In the genomic region with DNA sequence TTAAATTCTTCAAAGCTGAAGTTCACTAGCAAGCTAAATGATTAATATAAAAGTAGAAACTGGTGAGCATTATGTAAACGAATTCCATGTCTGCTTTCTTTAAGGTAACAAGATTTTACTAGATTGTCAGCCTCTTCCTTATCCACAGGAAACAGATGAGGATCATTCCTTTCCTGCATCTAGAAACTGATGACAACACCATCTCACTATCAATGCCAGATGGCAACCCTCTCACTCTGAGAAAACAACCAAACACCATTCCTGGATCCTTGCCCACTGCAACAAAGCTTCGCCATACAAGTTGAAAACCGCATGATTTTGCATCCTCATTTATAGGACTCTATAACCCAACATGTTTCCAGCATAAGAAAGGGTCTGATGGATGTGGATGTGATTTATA, we compare ENCODE assay signal across 9 cellular contexts.
A peak's percentile ranks its signal among the peaks of the same experiment; 100 is the strongest.
DNase-seq lines count a peak whose midpoint lies in the region; ATAC-seq and TF ChIP-seq lines count a peak whose summit lies in the region.
"Had no signal": no experiment of that assay in that cellular context is flagged by ENCODE, and none has a peak within 500 bp of the region (broad histone marks: within the 10 kb centered on the region; RNA-seq: fewer than 3 reads in every experiment).

No MANE protein-coding gene starts in this region.

- H3K27ac Mint-ChIP-seq in mesothelial cell of epicardium = no peak overlapping the region
- H3K27ac Mint-ChIP-seq: T-cell had no signal

- H3K9ac ChIP-seq in Loucy (ENCODE audit: low read depth, low read length, poor library complexity, severe bottlenecking) = peak overlapping the region; percentile 68

- no peaks in the 10 kb centered on the region for H3K9me3 Mint-ChIP-seq in mesothelial cell of epicardium
- H3K9me3 Mint-ChIP-seq: T-cell had no signal

- ATAC-seq in GM21529 (IDR thresholded peaks at IDR 0.05; ENCODE audit: unreplicated experiment) = no peak
- ATAC-seq in HG03432 (IDR thresholded peaks at IDR 0.05; ENCODE audit: unreplicated experiment) = no peak
- ATAC-seq: T-cell had no signal

- H2AFZ ChIP-seq in Loucy (ENCODE audit: low read length) = no peak overlapping the region

- no peaks in the 10 kb centered on the region for H3K9me3 ChIP-seq in Loucy (ENCODE audit: insufficient read depth, low read depth, low read length)

- no peak overlapping the region for H3K4me3 Mint-ChIP-seq in mesothelial cell of epicardium
- H3K4me3 Mint-ChIP-seq: T-cell had no signal

- no peaks in the 10 kb centered on the region for H3F3A ChIP-seq in Loucy (ENCODE audit: low read depth)

- H3K4me2 ChIP-seq in Loucy (ENCODE audit: low read depth, low read length, poor library complexity, severe bottlenecking) = peak overlapping the region; percentile 65

- peaks cover 20% of the 10 kb centered on the region for H3K4me1 Mint-ChIP-seq in mesothelial cell of epicardium
- H3K4me1 Mint-ChIP-seq: T-cell had no signal

- peak overlapping the region; percentile 40 for H3K4me3 ChIP-seq in Loucy (ENCODE audit: low read length, poor library complexity, severe bottlenecking)

- TF ChIP-seq CTCF in Loucy (conservative IDR thresholded peaks at IDR 0.05; ENCODE audit: low read length) (no peak), mesothelial cell of epicardium (IDR thresholded peaks at IDR 0.05; ENCODE audit: unreplicated experiment) (no peak)

- DNase-seq in DMS 273 (lab: John Stamatoyannopoulos, UW; ENCODE audit: unreplicated experiment) (peak; percentile 97), amniotic epithelial cell (ENCODE audit: low read depth) (peak; percentile 36), left kidney (ENCODE audit: low read depth, low spot score) (peak; percentile 44), mesothelial cell of epicardium (ENCODE audit: low spot score in 2 of 2, unreplicated experiment in 2 of 2) (no peak)
- no peak for DNase-seq in activated naive CD4-positive, alpha-beta T cell treated with anti-CD3 and anti-CD28 coated beads, Interleukin-2, amount 50 U/mL, for 16 hours
- DNase-seq: T-cell had no signal

- H3K4me1 ChIP-seq in Loucy (ENCODE audit: insufficient read depth, low read length, poor library complexity, severe bottlenecking) = peaks cover 75% of the 10 kb centered on the region

- no peaks in the 10 kb centered on the region for H3K27me3 ChIP-seq in Loucy (ENCODE audit: insufficient read depth, low read length, poor library complexity, severe bottlenecking)

- no peaks in the 10 kb centered on the region for H4K20me1 ChIP-seq in Loucy (ENCODE audit: insufficient read depth, low read length, poor library complexity, severe bottlenecking)

- H3K79me2 ChIP-seq in Loucy (ENCODE audit: insufficient read depth, low read length) = peaks cover 16% of the 10 kb centered on the region; the same call in 1 of the 2 replicates

- peaks cover 34% of the 10 kb centered on the region; the same call in 1 of the 2 replicates for H3K36me3 ChIP-seq in Loucy (ENCODE audit: insufficient read depth, low read length)

- H3K9me2 ChIP-seq in Loucy (replicated peaks; ENCODE audit: low read depth, low read length) = no peaks in the 10 kb centered on the region

- H3K27me3 Mint-ChIP-seq in mesothelial cell of epicardium (ENCODE audit: low read depth) = no peaks in the 10 kb centered on the region

- H3K36me3 Mint-ChIP-seq in mesothelial cell of epicardium = peaks cover 32% of the 10 kb centered on the region
- H3K36me3 Mint-ChIP-seq: T-cell had no signal

Comparison
In these comparisons a context has a peak if more than half of its experiments do, and no peak if none do; other contexts are left out.
1. DNase-seq: peak in DMS 273 (single experiment), amniotic epithelial cell (single experiment) and left kidney (single experiment); none in activated naive CD4-positive, alpha-beta T cell treated with anti-CD3 and anti-CD28 coated beads, Interleukin-2, amount 50 U/mL, for 16 hours (single experiment) and mesothelial cell of epicardium (0 of 2).